Comparison of ENCODE assay signal across 1 cellular context in the genomic region with DNA sequence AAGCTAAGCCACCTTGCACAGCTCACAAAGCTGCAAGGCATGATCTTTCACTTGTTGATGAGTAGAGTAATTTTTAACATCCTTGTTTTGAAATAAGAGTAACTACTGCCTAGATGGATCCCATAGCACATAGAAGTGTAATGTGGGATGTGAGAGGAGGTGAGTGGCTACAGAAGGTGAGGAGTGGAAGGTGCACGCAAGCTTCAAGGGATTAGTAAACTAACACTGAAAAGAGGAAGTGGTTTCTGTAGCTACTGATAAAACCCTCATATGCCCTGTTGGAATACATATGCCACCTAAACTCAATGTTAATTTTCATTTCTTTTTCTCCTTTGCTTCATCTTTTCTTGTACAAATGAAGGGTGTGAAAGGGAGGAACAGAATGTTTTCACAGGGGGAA.
A peak's percentile ranks its signal among the peaks of the same experiment; 100 is the strongest.
TF ChIP-seq lines count a peak whose summit lies in the region.

No MANE protein-coding gene starts in this region.

TF ChIP-seq in K562, 482 proteins besides CTCF, POLR2A, EP300 and RAD21 (continued from another document and continues in another):
- TF ChIP-seq, protein P1, sequence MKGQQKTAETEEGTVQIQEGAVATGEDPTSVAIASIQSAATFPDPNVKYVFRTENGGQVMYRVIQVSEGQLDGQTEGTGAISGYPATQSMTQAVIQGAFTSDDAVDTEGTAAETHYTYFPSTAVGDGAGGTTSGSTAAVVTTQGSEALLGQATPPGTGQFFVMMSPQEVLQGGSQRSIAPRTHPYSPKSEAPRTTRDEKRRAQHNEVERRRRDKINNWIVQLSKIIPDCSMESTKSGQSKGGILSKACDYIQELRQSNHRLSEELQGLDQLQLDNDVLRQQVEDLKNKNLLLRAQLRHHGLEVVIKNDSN (CRISPR knock-in tag; IDR thresholded peaks at IDR 0.05): no peak
- no peak for TF ChIP-seq BCOR (IDR thresholded peaks at IDR 0.05)
- TF ChIP-seq ETV5 (CRISPR knock-in tag; IDR thresholded peaks at IDR 0.05; ENCODE audit: low read depth): no peak
- peak; percentile 26 for TF ChIP-seq HMGN3 (IDR thresholded peaks at IDR 0.05; ENCODE audit: borderline replicate concordance, extremely low read depth, insufficient read length, low read depth, low read length)
- TF ChIP-seq C11orf30 (IDR thresholded peaks at IDR 0.05; ENCODE audit: low read depth): no peak
- no peak for TF ChIP-seq ZNF354B (CRISPR knock-in tag; IDR thresholded peaks at IDR 0.05)
- no peak for TF ChIP-seq ZKSCAN1 (IDR thresholded peaks at IDR 0.05; ENCODE audit: low read depth, low read length)
- no peak for TF ChIP-seq XRCC5 (IDR thresholded peaks at IDR 0.05; ENCODE audit: low read depth, low read length)
- TF ChIP-seq ZC3H4 (CRISPR knock-in tag; IDR thresholded peaks at IDR 0.05; ENCODE audit: borderline replicate concordance): no peak
- no peak for TF ChIP-seq NFIX (CRISPR knock-in tag; IDR thresholded peaks at IDR 0.05; ENCODE audit: low read depth)
- TF ChIP-seq CSDE1 (IDR thresholded peaks at IDR 0.05): no peak
- no peak for TF ChIP-seq HNRNPK (IDR thresholded peaks at IDR 0.05; ENCODE audit: low read depth, low read length, poor library complexity, severe bottlenecking)
- no peak for TF ChIP-seq NCOA2 (IDR thresholded peaks at IDR 0.05; ENCODE audit: partially characterized antibody in 2 of 2)
- TF ChIP-seq NELFE (IDR thresholded peaks at IDR 0.05; ENCODE audit: insufficient read depth, insufficient read length): no peak
- TF ChIP-seq, protein P2, sequence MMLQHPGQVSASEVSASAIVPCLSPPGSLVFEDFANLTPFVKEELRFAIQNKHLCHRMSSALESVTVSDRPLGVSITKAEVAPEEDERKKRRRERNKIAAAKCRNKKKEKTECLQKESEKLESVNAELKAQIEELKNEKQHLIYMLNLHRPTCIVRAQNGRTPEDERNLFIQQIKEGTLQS (IDR thresholded peaks at IDR 0.05): no peak
- TF ChIP-seq, protein P2 (CRISPR knock-in tag; conservative IDR thresholded peaks at IDR 0.05): no peak
- no peak for TF ChIP-seq GATAD2B (IDR thresholded peaks at IDR 0.05; ENCODE audit: borderline replicate concordance)
- peak; percentile 36; the same call in 1 of the 2 replicates for TF ChIP-seq SOX6 (IDR thresholded peaks at IDR 0.05)
- no peak for TF ChIP-seq ZKSCAN3 (CRISPR knock-in tag; IDR thresholded peaks at IDR 0.05)
- no peak for TF ChIP-seq RFX1 (IDR thresholded peaks at IDR 0.05)
- TF ChIP-seq, protein P3, sequence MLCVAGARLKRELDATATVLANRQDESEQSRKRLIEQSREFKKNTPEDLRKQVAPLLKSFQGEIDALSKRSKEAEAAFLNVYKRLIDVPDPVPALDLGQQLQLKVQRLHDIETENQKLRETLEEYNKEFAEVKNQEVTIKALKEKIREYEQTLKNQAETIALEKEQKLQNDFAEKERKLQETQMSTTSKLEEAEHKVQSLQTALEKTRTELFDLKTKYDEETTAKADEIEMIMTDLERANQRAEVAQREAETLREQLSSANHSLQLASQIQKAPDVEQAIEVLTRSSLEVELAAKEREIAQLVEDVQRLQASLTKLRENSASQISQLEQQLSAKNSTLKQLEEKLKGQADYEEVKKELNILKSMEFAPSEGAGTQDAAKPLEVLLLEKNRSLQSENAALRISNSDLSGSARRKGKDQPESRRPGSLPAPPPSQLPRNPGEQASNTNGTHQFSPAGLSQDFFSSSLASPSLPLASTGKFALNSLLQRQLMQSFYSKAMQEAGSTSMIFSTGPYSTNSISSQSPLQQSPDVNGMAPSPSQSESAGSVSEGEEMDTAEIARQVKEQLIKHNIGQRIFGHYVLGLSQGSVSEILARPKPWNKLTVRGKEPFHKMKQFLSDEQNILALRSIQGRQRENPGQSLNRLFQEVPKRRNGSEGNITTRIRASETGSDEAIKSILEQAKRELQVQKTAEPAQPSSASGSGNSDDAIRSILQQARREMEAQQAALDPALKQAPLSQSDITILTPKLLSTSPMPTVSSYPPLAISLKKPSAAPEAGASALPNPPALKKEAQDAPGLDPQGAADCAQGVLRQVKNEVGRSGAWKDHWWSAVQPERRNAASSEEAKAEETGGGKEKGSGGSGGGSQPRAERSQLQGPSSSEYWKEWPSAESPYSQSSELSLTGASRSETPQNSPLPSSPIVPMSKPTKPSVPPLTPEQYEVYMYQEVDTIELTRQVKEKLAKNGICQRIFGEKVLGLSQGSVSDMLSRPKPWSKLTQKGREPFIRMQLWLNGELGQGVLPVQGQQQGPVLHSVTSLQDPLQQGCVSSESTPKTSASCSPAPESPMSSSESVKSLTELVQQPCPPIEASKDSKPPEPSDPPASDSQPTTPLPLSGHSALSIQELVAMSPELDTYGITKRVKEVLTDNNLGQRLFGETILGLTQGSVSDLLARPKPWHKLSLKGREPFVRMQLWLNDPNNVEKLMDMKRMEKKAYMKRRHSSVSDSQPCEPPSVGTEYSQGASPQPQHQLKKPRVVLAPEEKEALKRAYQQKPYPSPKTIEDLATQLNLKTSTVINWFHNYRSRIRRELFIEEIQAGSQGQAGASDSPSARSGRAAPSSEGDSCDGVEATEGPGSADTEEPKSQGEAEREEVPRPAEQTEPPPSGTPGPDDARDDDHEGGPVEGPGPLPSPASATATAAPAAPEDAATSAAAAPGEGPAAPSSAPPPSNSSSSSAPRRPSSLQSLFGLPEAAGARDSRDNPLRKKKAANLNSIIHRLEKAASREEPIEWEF (CRISPR knock-in tag; IDR thresholded peaks at IDR 0.05): no peak
- TF ChIP-seq SPI1 (IDR thresholded peaks at IDR 0.05; ENCODE audit: borderline replicate concordance, low read depth, low read length): peak; percentile 100
- no peak for TF ChIP-seq KLF6 (CRISPR knock-in tag; IDR thresholded peaks at IDR 0.05; ENCODE audit: borderline replicate concordance)
- TF ChIP-seq, protein P4, sequence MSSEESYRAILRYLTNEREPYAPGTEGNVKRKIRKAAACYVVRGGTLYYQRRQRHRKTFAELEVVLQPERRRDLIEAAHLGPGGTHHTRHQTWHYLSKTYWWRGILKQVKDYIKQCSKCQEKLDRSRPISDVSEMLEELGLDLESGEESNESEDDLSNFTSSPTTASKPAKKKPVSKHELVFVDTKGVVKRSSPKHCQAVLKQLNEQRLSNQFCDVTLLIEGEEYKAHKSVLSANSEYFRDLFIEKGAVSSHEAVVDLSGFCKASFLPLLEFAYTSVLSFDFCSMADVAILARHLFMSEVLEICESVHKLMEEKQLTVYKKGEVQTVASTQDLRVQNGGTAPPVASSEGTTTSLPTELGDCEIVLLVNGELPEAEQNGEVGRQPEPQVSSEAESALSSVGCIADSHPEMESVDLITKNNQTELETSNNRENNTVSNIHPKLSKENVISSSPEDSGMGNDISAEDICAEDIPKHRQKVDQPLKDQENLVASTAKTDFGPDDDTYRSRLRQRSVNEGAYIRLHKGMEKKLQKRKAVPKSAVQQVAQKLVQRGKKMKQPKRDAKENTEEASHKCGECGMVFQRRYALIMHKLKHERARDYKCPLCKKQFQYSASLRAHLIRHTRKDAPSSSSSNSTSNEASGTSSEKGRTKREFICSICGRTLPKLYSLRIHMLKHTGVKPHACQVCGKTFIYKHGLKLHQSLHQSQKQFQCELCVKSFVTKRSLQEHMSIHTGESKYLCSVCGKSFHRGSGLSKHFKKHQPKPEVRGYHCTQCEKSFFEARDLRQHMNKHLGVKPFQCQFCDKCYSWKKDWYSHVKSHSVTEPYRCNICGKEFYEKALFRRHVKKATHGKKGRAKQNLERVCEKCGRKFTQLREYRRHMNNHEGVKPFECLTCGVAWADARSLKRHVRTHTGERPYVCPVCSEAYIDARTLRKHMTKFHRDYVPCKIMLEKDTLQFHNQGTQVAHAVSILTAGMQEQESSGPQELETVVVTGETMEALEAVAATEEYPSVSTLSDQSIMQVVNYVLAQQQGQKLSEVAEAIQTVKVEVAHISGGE (CRISPR knock-in tag; IDR thresholded peaks at IDR 0.05): no peak
- TF ChIP-seq, protein P5, sequence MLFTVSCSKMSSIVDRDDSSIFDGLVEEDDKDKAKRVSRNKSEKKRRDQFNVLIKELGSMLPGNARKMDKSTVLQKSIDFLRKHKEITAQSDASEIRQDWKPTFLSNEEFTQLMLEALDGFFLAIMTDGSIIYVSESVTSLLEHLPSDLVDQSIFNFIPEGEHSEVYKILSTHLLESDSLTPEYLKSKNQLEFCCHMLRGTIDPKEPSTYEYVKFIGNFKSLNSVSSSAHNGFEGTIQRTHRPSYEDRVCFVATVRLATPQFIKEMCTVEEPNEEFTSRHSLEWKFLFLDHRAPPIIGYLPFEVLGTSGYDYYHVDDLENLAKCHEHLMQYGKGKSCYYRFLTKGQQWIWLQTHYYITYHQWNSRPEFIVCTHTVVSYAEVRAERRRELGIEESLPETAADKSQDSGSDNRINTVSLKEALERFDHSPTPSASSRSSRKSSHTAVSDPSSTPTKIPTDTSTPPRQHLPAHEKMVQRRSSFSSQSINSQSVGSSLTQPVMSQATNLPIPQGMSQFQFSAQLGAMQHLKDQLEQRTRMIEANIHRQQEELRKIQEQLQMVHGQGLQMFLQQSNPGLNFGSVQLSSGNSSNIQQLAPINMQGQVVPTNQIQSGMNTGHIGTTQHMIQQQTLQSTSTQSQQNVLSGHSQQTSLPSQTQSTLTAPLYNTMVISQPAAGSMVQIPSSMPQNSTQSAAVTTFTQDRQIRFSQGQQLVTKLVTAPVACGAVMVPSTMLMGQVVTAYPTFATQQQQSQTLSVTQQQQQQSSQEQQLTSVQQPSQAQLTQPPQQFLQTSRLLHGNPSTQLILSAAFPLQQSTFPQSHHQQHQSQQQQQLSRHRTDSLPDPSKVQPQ (CRISPR knock-in tag; IDR thresholded peaks at IDR 0.05; ENCODE audit: borderline replicate concordance): no peak
- no peak for TF ChIP-seq HEY1 (CRISPR knock-in tag; IDR thresholded peaks at IDR 0.05; ENCODE audit: borderline replicate concordance)
- TF ChIP-seq, protein P6, sequence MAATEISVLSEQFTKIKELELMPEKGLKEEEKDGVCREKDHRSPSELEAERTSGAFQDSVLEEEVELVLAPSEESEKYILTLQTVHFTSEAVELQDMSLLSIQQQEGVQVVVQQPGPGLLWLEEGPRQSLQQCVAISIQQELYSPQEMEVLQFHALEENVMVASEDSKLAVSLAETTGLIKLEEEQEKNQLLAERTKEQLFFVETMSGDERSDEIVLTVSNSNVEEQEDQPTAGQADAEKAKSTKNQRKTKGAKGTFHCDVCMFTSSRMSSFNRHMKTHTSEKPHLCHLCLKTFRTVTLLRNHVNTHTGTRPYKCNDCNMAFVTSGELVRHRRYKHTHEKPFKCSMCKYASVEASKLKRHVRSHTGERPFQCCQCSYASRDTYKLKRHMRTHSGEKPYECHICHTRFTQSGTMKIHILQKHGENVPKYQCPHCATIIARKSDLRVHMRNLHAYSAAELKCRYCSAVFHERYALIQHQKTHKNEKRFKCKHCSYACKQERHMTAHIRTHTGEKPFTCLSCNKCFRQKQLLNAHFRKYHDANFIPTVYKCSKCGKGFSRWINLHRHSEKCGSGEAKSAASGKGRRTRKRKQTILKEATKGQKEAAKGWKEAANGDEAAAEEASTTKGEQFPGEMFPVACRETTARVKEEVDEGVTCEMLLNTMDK (IDR thresholded peaks at IDR 0.05; ENCODE audit: borderline replicate concordance, insufficient read depth, low read depth, low read length, poor library complexity, severe bottlenecking): no peak
- TF ChIP-seq FOS (IDR thresholded peaks at IDR 0.05; ENCODE audit: extremely low read depth, insufficient read length): no peak
- TF ChIP-seq SRSF9 (IDR thresholded peaks at IDR 0.05; ENCODE audit: borderline replicate concordance, low read depth, low read length): no peak
- TF ChIP-seq ZEB2 (IDR thresholded peaks at IDR 0.05): peak; percentile 86
- TF ChIP-seq, protein P7, sequence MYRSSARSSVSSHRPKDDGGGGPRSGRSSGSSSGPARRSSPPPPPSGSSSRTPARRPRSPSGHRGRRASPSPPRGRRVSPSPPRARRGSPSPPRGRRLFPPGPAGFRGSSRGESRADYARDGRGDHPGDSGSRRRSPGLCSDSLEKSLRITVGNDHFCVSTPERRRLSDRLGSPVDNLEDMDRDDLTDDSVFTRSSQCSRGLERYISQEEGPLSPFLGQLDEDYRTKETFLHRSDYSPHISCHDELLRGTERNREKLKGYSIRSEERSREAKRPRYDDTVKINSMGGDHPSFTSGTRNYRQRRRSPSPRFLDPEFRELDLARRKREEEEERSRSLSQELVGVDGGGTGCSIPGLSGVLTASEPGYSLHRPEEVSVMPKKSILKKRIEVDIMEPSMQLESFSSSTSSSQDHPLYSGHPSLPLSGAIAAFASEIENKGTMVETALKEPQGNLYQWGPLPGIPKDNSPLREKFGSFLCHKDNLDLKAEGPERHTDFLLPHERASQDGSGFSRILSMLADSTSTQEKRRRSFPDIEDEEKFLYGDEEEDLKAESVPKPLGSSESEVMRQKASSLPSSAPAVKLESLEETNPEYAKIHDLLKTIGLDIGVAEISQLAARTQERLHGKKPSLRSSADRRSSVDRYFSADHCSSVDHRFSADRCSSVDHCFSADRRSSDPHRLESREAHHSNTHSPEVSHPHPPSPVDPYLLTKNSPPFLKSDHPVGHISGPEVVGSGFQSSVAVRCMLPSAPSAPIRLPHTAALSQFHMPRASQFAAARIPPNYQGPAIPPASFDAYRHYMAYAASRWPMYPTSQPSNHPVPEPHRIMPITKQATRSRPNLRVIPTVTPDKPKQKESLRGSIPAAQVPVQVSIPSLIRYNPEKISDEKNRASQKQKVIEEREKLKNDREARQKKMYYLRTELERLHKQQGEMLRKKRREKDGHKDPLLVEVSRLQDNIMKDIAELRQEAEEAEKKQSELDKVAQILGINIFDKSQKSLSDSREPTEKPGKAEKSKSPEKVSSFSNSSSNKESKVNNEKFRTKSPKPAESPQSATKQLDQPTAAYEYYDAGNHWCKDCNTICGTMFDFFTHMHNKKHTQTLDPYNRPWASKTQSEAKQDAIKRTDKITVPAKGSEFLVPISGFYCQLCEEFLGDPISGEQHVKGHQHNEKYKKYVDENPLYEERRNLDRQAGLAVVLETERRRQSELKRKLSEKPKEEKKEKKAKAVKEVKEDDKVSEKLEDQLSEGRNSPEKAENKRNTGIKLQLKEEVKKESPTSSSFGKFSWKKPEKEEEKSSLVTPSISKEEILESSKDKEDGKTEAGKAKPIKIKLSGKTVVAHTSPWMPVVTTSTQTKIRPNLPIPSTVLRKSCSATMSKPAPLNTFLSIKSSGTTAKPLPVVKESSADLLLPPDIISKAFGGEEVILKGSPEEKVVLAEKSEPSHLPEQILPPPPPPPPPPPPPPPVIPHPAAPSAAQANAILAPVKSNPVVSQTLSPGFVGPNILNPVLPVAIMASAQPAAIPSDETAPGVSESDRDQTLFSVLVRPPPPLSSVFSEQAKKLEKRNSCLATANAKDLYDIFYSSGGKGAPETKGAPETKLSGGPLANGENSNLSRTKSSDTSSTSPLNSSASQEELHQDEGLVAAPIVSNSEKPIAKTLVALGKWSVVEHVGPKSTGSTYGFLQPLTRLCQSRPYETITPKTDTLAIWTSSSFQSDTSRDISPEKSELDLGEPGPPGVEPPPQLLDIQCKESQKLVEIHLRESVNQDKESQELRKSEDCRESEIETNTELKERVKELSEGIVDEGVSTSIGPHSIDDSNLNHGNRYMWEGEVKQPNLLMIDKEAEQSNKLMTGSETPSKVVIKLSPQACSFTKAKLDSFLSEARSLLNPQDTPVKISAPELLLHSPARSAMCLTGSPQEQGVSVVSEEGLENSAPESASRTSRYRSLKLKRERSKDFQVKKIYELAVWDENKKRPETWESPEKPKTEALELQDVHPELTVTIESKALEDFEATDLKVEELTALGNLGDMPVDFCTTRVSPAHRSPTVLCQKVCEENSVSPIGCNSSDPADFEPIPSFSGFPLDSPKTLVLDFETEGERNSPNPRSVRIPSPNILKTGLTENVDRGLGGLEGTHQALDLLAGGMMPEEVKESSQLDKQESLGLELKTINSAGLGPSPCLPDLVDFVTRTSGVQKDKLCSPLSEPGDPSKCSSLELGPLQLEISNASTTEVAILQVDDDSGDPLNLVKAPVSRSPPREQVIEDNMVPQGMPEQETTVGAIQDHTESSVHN (IDR thresholded peaks at IDR 0.05; ENCODE audit: borderline replicate concordance in 1 of 2, low read depth in 1 of 2): no peak
- TF ChIP-seq IFI16 (CRISPR knock-in tag; IDR thresholded peaks at IDR 0.05): no peak
- no peak for TF ChIP-seq ZFX (CRISPR knock-in tag; IDR thresholded peaks at IDR 0.05)
- no peak for TF ChIP-seq CHCHD3 (CRISPR knock-in tag; IDR thresholded peaks at IDR 0.05)
